ENCODE assay signal across 8 cellular contexts in the genomic region with DNA sequence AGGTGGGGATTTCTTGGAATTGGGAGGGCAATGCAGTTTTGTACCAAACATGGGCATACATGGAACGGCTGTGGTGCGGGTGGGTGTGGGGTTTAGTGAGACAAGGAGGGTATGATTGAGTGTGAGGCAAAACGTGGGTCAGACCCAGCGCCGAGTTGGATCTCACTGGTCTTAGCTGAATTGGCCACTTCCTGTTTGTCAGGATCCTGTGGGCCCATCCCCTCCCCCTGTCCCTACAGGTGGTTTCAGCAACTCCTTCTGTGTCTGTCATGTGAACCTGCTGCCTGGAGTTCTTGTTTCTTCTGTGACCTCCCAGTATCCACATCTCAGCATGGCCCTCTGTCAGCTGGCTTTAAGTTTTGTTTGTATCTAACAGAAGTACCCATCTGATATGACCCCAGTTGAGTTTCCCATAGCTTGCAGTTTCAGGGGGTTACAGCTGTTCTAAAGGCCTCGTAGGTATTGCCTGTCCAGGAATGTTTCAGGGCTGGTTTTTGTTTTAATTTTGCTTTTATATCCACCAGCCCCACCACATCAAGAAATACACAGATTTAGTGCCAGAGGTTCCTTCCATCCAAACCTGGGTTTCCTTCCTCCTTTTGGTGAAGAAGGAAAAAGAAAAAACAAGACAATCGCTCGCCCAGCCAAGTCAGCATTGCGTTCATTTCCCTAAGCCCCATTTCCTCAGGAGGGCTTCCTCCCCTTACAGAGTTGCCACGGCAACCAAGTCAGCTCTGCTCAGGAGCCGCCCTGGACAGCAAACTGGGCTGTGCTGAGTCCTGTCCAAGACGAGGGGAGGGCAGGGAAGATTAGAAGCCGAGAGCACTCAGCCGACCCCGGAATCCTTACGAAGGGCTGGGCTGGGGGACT. TPM values are rescaled to one million over a fixed set of nuclear protein-coding genes. Genes with fewer than 3 reads are reported as not detected.
DNase-seq lines count a peak whose midpoint lies in the region; ATAC-seq, FAIRE-seq and TF ChIP-seq lines count a peak whose summit lies in the region.

No MANE protein-coding gene starts in this region.

- no peaks in the 10 kb centered on the region for H3K27me3 Mint-ChIP-seq in activated T-cell treated with anti-CD3 and anti-CD28 coated beads, Interleukin-2, amount 50 U/mL, for 4 hours (ENCODE audit: low read depth)
- H3K27me3 Mint-ChIP-seq in activated naive CD4-positive, alpha-beta T cell treated with anti-CD3 and anti-CD28 coated beads, Interleukin-2, amount 50 U/mL, for 24 hours, result no peaks in the 10 kb centered on the region

- H3K27ac Mint-ChIP-seq in activated naive CD4-positive, alpha-beta T cell treated with anti-CD3 and anti-CD28 coated beads, Interleukin-2, amount 50 U/mL, for 24 hours, result peak overlapping the region; percentile 55

- no peaks in the 10 kb centered on the region for H3K9me3 Mint-ChIP-seq in activated T-cell treated with anti-CD3 and anti-CD28 coated beads, Interleukin-2, amount 50 U/mL, for 4 hours
- no peaks in the 10 kb centered on the region for H3K9me3 Mint-ChIP-seq in activated naive CD4-positive, alpha-beta T cell treated with anti-CD3 and anti-CD28 coated beads, Interleukin-2, amount 50 U/mL, for 24 hours

- peak in 1 of 2 donors; percentile 47 for ATAC-seq in activated T-cell treated with anti-CD3 and anti-CD28 coated beads, Interleukin-2, amount 50 U/mL, for 4 hours

- peaks cover 49% of the 10 kb centered on the region for H3K4me1 Mint-ChIP-seq in activated T-cell treated with anti-CD3 and anti-CD28 coated beads, Interleukin-2, amount 50 U/mL, for 4 hours (ENCODE audit: low read depth)
- peaks cover 46% of the 10 kb centered on the region for H3K4me1 Mint-ChIP-seq in activated naive CD4-positive, alpha-beta T cell treated with anti-CD3 and anti-CD28 coated beads, Interleukin-2, amount 50 U/mL, for 24 hours

- FAIRE-seq in H54 (lab: Jason Lieb, UNC), result no peak

- no peak for DNase-seq in activated T-cell treated with anti-CD3 and anti-CD28 coated beads, Interleukin-2, amount 50 U/mL, for 4 hours
- DNase-seq in activated T-cell treated with anti-CD3 and anti-CD28 coated beads for 4 hours (no peak), HPDE6-E6E7 (ENCODE audit: extremely low spot score) (no peak), H54 (ENCODE audit: insufficient read length, low spot score) (no peak)
- no peak for DNase-seq in activated effector memory CD4-positive, alpha-beta T cell treated with Interleukin-2 at 50 U/mL for 16 hours

- TF ChIP-seq POLR2A in H54 (IDR thresholded peaks at IDR 0.05; ENCODE audit: low read depth, low read length), result no peak

- peak overlapping the region; percentile 31 for H3K27ac ChIP-seq in layer of hippocampus (ENCODE audit: low read depth, low read length)
- peak overlapping the region; percentile 20 for H3K27ac ChIP-seq in temporal lobe (ENCODE audit: low read depth, low read length)

- H3K36me3 Mint-ChIP-seq in activated T-cell treated with anti-CD3 and anti-CD28 coated beads, Interleukin-2, amount 50 U/mL, for 4 hours (ENCODE audit: insufficient read depth), result peaks cover 55% of the 10 kb centered on the region
- H3K36me3 Mint-ChIP-seq in activated naive CD4-positive, alpha-beta T cell treated with anti-CD3 and anti-CD28 coated beads, Interleukin-2, amount 50 U/mL, for 24 hours, result peaks cover 12% of the 10 kb centered on the region

- no peaks in the 10 kb centered on the region for H3K27me3 ChIP-seq in layer of hippocampus (ENCODE audit: control insufficient read depth, insufficient read depth, low read length)

- peak overlapping the region; percentile 29 for H3K4me3 Mint-ChIP-seq in activated T-cell treated with anti-CD3 and anti-CD28 coated beads, Interleukin-2, amount 50 U/mL, for 4 hours
- peak overlapping the region; percentile 53 for H3K4me3 Mint-ChIP-seq in activated naive CD4-positive, alpha-beta T cell treated with anti-CD3 and anti-CD28 coated beads, Interleukin-2, amount 50 U/mL, for 24 hours

RNA-seq across cellular contexts. Expression of a gene that starts 6.1 kb away (rescaled TPM):
- 10 to 100 TPM; 39.8 to 53.1 (median 42.0) TPM for total RNA-seq in activated T-cell treated with anti-CD3 and anti-CD28 coated beads, Interleukin-2, amount 50 U/mL, for 4 hours
- 0.74 TPM for total RNA-seq in temporal lobe

RNA-seq across cellular contexts. Expression of a gene that starts 19.7 kb away (rescaled TPM):
- total RNA-seq in activated T-cell treated with anti-CD3 and anti-CD28 coated beads, Interleukin-2, amount 50 U/mL, for 4 hours, result 100 to 1,000 TPM in 2 of 3 donors, 10 to 100 TPM in 1; 99.6 to 117 (median 106) TPM
- total RNA-seq in temporal lobe, result 6.1 TPM

RNA-seq across cellular contexts. Expression of a gene that starts 57.4 kb away (rescaled TPM):
- under 1 TPM in 1 of 3 donors, not detected in 2; 0.27 TPM for total RNA-seq in activated T-cell treated with anti-CD3 and anti-CD28 coated beads, Interleukin-2, amount 50 U/mL, for 4 hours
- 9.3 TPM for total RNA-seq in temporal lobe

Comparison
In these comparisons a context has a peak if more than half of its experiments do, and no peak if none do; other contexts are left out.
1. RNA of a gene that starts 6.1 kb away (total RNA-seq): 39.8 to 53.1 TPM in activated T-cell treated with anti-CD3 and anti-CD28 coated beads, Interleukin-2, amount 50 U/mL, for 4 hours; 0.74 TPM in temporal lobe (single experiment); every median in the first group is over 10 times any median in the second.
2. RNA of a gene that starts 19.7 kb away (total RNA-seq): 99.6 to 117 TPM in activated T-cell treated with anti-CD3 and anti-CD28 coated beads, Interleukin-2, amount 50 U/mL, for 4 hours; 6.1 TPM in temporal lobe (single experiment); every median in the first group is over 10 times any median in the second.